10 cellular contexts compared by ENCODE assay signal in genomic region chr6:32186496-32186840, GRCh38. TPM values are rescaled to one million over a fixed set of nuclear protein-coding genes. Genes with fewer than 3 reads are reported as not detected.
DNase-seq lines count a peak whose midpoint lies in the region; ATAC-seq and TF ChIP-seq lines count a peak whose summit lies in the region.
"Had no signal": no experiment of that assay in that cellular context is flagged by ENCODE, and none has a peak within 500 bp of the region (broad histone marks: within the 10 kb centered on the region; RNA-seq: fewer than 3 reads in every experiment).

No MANE protein-coding gene starts in this region.

- intact Hi-C loops in CD8-positive, alpha-beta T cell (cut with DNase I, micrococcal nuclease), result no loop called here
- intact Hi-C loops in esophagus muscularis mucosa (cut with DNase I), result no loop called here
- intact Hi-C loops in sigmoid colon (cut with DNase I), result loop anchor here (5.0 kb wide), 1 partner anchor 644 kb away; the partner anchor contains the start of gene DDX39B

- H3K9me3 ChIP-seq in CD8-positive, alpha-beta T cell (ENCODE audit: low read length), result no peaks in the 10 kb centered on the region
- H3K9me3 ChIP-seq in RWPE2 (ENCODE audit: severe bottlenecking), result no peaks in the 10 kb centered on the region
- H3K9me3 ChIP-seq in esophagus muscularis mucosa, result no peaks in the 10 kb centered on the region
- H3K9me3 ChIP-seq in sigmoid colon, result no peaks in the 10 kb centered on the region

- no peaks in the 10 kb centered on the region for H3K27me3 Mint-ChIP-seq in CD8-positive, alpha-beta T cell (ENCODE audit: low read depth)

- TF ChIP-seq POLR2A in esophagus muscularis mucosa (IDR thresholded peaks at IDR 0.05; ENCODE audit: low read depth) (no peak), sigmoid colon (IDR thresholded peaks at IDR 0.05) (no peak)

- peak overlapping the region; percentile 99 for H3K4me3 Mint-ChIP-seq in CD8-positive, alpha-beta T cell

- POLR2A ChIA-PET in CD8-positive, alpha-beta T cell (lab: Charles Lee), result interaction anchor here (1.4 kb wide), 1 partner anchor 65 kb away, joined by 3 read pairs; no protein-coding TSS in a partner anchor

- no peak for TF ChIP-seq CTCF in CD8-positive, alpha-beta T cell (IDR thresholded peaks at IDR 0.05)
- TF ChIP-seq CTCF in RWPE2 (IDR thresholded peaks at IDR 0.05; ENCODE audit: poor library complexity, severe bottlenecking) (no peak), esophagus muscularis mucosa (IDR thresholded peaks at IDR 0.05) (no peak), sigmoid colon (IDR thresholded peaks at IDR 0.05) (no peak)

- DNase-seq in CD8-positive, alpha-beta T cell, result no peak
- DNase-seq in RWPE2 (ENCODE audit: low spot score), result no peak
- no peak for DNase-seq in esophagus muscularis mucosa (ENCODE audit: extremely low spot score)
- DNase-seq in sigmoid colon, result no peak
- DNase-seq in stimulated activated CD4-positive, alpha-beta T cell treated with anti-CD3 and anti-CD28 coated beads, Interleukin-12 subunit alpha, Interleukin-12 subunit beta, amount 100 ng/mL, for 4 hours, result no peak
- DNase-seq in DMS79 treated with DMSO at 0.1 percent for 48 hours (lab: John Stamatoyannopoulos, UW), result no peak
- DNase-seq in NCI-H1417 treated with DMSO at 0.1 percent for 48 hours (lab: John Stamatoyannopoulos, UW), result no peak
- no peak for DNase-seq in H4 (ENCODE audit: low spot score)
- DNase-seq: KG1, NCI-H748 treated with DMSO at 0.1 percent for 48 hours had no signal

- TF ChIP-seq EP300 in esophagus muscularis mucosa (IDR thresholded peaks at IDR 0.05) (no peak), sigmoid colon (IDR thresholded peaks at IDR 0.05) (no peak)

- 59% methylated on average over 6 of the region's 6 CpGs for WGBS in esophagus muscularis mucosa
- WGBS in sigmoid colon, 2 donors, result 69 to 70% methylated on average over 6 of the region's 6 CpGs

- H3K4me1 Mint-ChIP-seq in CD8-positive, alpha-beta T cell (ENCODE audit: low read depth), result peaks cover 48% of the 10 kb centered on the region

- H3K27ac Mint-ChIP-seq in CD8-positive, alpha-beta T cell, result peak overlapping the region; percentile 91

- H3K4me1 ChIP-seq in CD8-positive, alpha-beta T cell (ENCODE audit: insufficient read depth, low read length), result peaks cover 46% of the 10 kb centered on the region
- H3K4me1 ChIP-seq in RWPE2 (ENCODE audit: insufficient read depth, poor library complexity, severe bottlenecking) (peaks cover 4% of the 10 kb centered on the region), esophagus muscularis mucosa (peaks cover 68 to 83% (median 79%) of the 10 kb centered on the region in 4 donors), sigmoid colon (peaks cover 0 to 67% (median 52%) of the 10 kb centered on the region in 4 donors)

- CTCF ChIA-PET in CD8-positive, alpha-beta T cell (lab: Charles Lee), result no interaction called here

- peaks cover 28% of the 10 kb centered on the region for H3K36me3 ChIP-seq in CD8-positive, alpha-beta T cell (ENCODE audit: insufficient read depth, low read length)
- H3K36me3 ChIP-seq in RWPE2 (ENCODE audit: low read depth) (peaks cover 34% of the 10 kb centered on the region), esophagus muscularis mucosa (peaks cover 16 to 45% (median 33%) of the 10 kb centered on the region in 4 donors), sigmoid colon (peaks cover 0 to 45% (median 13%) of the 10 kb centered on the region in 4 donors)

- H3K4me3 ChIP-seq in CD8-positive, alpha-beta T cell (ENCODE audit: low read depth, low read length), result no peak overlapping the region
- H3K4me3 ChIP-seq in RWPE2 (ENCODE audit: severe bottlenecking), result no peak overlapping the region
- H3K4me3 ChIP-seq in esophagus muscularis mucosa, result no peak overlapping the region
- no peak overlapping the region for H3K4me3 ChIP-seq in sigmoid colon

- H3K36me3 Mint-ChIP-seq in CD8-positive, alpha-beta T cell, result peaks cover 76% of the 10 kb centered on the region

- H3K27me3 ChIP-seq in CD8-positive, alpha-beta T cell (ENCODE audit: insufficient read depth, low read length), result no peaks in the 10 kb centered on the region
- no peaks in the 10 kb centered on the region for H3K27me3 ChIP-seq in RWPE2 (ENCODE audit: insufficient read depth, poor library complexity, severe bottlenecking)
- no peaks in the 10 kb centered on the region for H3K27me3 ChIP-seq in esophagus muscularis mucosa
- no peaks in the 10 kb centered on the region for H3K27me3 ChIP-seq in sigmoid colon

- no peak for ATAC-seq in CD8-positive, alpha-beta T cell
- no peak for ATAC-seq in RWPE2 (ENCODE audit: low read depth)

- H3K9me3 Mint-ChIP-seq in CD8-positive, alpha-beta T cell, result no peaks in the 10 kb centered on the region

- no peak overlapping the region for H3K27ac ChIP-seq in CD8-positive, alpha-beta T cell (ENCODE audit: low read depth, low read length)
- peak overlapping the region; percentile 25 for H3K27ac ChIP-seq in RWPE2 (ENCODE audit: poor library complexity, severe bottlenecking)
- peak overlapping the region; percentile 84 to 99 (median 98) for H3K27ac ChIP-seq in esophagus muscularis mucosa (replicated peaks in 1 of 4)
- peak overlapping the region; percentile 83 to 100 (median 96) for H3K27ac ChIP-seq in sigmoid colon

RNA-seq across cellular contexts. Expression of gene AGER, which starts 2.4 kb away (rescaled TPM):
- total RNA-seq in CD8-positive, alpha-beta T cell, result 10 to 100 TPM; 11.9 to 12.5 TPM
- 1 to 10 TPM in 3 of 4 donors, under 1 TPM in 1; 0.83 to 5.9 (median 3.8) TPM for total RNA-seq in esophagus muscularis mucosa
- 1 to 10 TPM; 1.9 to 8.9 (median 5.3) TPM for total RNA-seq in sigmoid colon
- polyA plus RNA-seq in sigmoid colon, result 10 to 100 TPM in 1 of 3 donors, 1 to 10 TPM in 1, not detected in 1; 2.4 to 10.6 TPM
- total RNA-seq in H4 (2014; rRNA removed; shearing (Covaris generic)), result 0.41 TPM in 1 of 2 replicates, not detected in the other

RNA-seq across cellular contexts. Expression of gene PBX2, which starts 3.5 kb away (rescaled TPM):
- 10 to 100 TPM; 53.3 to 54.4 TPM for total RNA-seq in CD8-positive, alpha-beta T cell
- total RNA-seq in esophagus muscularis mucosa, result 10 to 100 TPM; 43.6 to 95.9 (median 59.3) TPM
- total RNA-seq in sigmoid colon, result 10 to 100 TPM; 53.6 to 67.7 (median 57.0) TPM
- 10 to 100 TPM; 16.6 to 55.2 (median 19.8) TPM for polyA plus RNA-seq in sigmoid colon
- total RNA-seq in H4 (2014; rRNA removed; shearing (Covaris generic)), result 14.3 and 17.4 TPM in 2 replicates

RNA-seq across cellular contexts. Expression of gene GPSM3, which starts 6.0 kb away (rescaled TPM):
- total RNA-seq in CD8-positive, alpha-beta T cell, result 100 to 1,000 TPM; 154 to 156 TPM
- total RNA-seq in esophagus muscularis mucosa (10 to 100 TPM in 1 of 4 donors, 1 to 10 TPM in 3; 5.7 to 17.4 (median 8.6) TPM), sigmoid colon (10 to 100 TPM in 3 of 4 donors, 1 to 10 TPM in 1; 5.0 to 13.3 (median 10.4) TPM)
- polyA plus RNA-seq in sigmoid colon, result 10 to 100 TPM; 15.5 to 56.2 (median 15.6) TPM
- 3.2 and 3.9 TPM in 2 replicates for total RNA-seq in H4 (2014; rRNA removed; shearing (Covaris generic))

RNA-seq across cellular contexts. Expression of gene RNF5, which starts 8.3 kb away (rescaled TPM):
- total RNA-seq in CD8-positive, alpha-beta T cell, result 10 to 100 TPM in 1 of 2 experiments, 1 to 10 TPM in 1; 10.0 to 11.5 TPM
- total RNA-seq in esophagus muscularis mucosa, result 10 to 100 TPM; 76.2 to 91.4 (median 88.5) TPM
- 100 to 1,000 TPM in 2 of 4 donors, 10 to 100 TPM in 2; 61.5 to 118 (median 95.1) TPM for total RNA-seq in sigmoid colon
- polyA plus RNA-seq in sigmoid colon, result 100 to 1,000 TPM in 2 of 3 donors, 10 to 100 TPM in 1; 95.2 to 220 (median 189) TPM
- total RNA-seq in H4 (2014; rRNA removed; shearing (Covaris generic)), result 55.7 and 56.9 TPM in 2 replicates

RNA-seq across cellular contexts. Expression of gene AGPAT1, which starts 10.6 kb away (rescaled TPM):
- total RNA-seq in CD8-positive, alpha-beta T cell, result 10 to 100 TPM; 12.4 to 13.7 TPM
- total RNA-seq in esophagus muscularis mucosa, result 10 to 100 TPM; 52.7 to 76.7 (median 68.9) TPM
- 10 to 100 TPM; 32.4 to 45.7 (median 36.5) TPM for total RNA-seq in sigmoid colon
- polyA plus RNA-seq in sigmoid colon, result 10 to 100 TPM; 36.6 to 54.2 (median 37.9) TPM
- total RNA-seq in H4 (2014; rRNA removed; shearing (Covaris generic)), result 45.6 and 51.3 TPM in 2 replicates

Comparison
In these comparisons a context has a peak if more than half of its experiments do, and no peak if none do; other contexts are left out.
1. RNA of gene GPSM3, which starts 6.0 kb away (total RNA-seq): 154 to 156 TPM in CD8-positive, alpha-beta T cell; 5.0 to 13.3 TPM in sigmoid colon, 5.7 to 17.4 TPM in esophagus muscularis mucosa and 3.2 to 3.9 TPM in H4; every median in the first group is over 4 times any median in the second.